In the genomic region with DNA sequence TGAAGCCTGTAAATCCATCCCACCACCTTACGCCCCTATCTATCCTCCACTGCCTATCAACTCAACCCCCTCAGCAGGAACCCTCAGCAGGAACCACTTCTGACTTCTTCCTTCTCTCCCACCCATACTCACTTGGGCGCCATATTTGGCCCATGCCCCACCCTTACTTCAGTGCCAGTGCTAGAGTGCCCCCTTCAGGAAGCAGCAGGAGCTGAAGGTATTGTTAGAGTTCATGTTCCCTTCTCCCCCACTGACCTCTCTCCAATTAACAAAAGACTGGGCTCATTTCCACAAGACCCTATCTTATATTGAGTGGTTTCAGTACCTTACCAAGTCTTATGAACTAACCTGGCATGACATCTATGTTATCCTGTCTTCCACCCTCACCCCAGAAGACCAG, we compare ENCODE assay signal across 29 cellular contexts.
A peak's percentile ranks its signal among the peaks of the same experiment; 100 is the strongest.
DNase-seq lines count a peak whose midpoint lies in the region; TF ChIP-seq lines count a peak whose summit lies in the region.
"Had no signal": no experiment of that assay in that cellular context is flagged by ENCODE, and none has a peak within 500 bp of the region (broad histone marks: within the 10 kb centered on the region; RNA-seq: fewer than 3 reads in every experiment).

No MANE protein-coding gene starts in this region.

- H3K79me2 ChIP-seq in DOHH2 (ENCODE audit: control insufficient read depth, low read length) (no peaks in the 10 kb centered on the region), OCI-LY7 (ENCODE audit: insufficient read depth, low read depth, low read length) (no peaks in the 10 kb centered on the region)
- H3K79me2 ChIP-seq: hepatocyte had no signal

- intact Hi-C loops in OCI-LY7 (cut with micrococcal nuclease; ENCODE audit: unreplicated experiment) = no loop called here

- H3K27me3 ChIP-seq in DOHH2 (ENCODE audit: control insufficient read depth, low read length) = no peaks in the 10 kb centered on the region
- H3K27me3 ChIP-seq: BLaER1 treated with 17β-estradiol and CSF1 and Interleukin-3, amounts not matched to agents 10 nM and 100 nM; esophagus squamous epithelium; hepatocyte; neural progenitor cell had no signal

- no peak overlapping the region for H3K27ac Mint-ChIP-seq in HFFc6
- H3K27ac Mint-ChIP-seq: activated naive CD8-positive, alpha-beta T cell treated with anti-CD3 and anti-CD28 coated beads for 36 hours; neural progenitor cell; stimulated activated effector memory CD8-positive, alpha-beta T cell treated with anti-CD3 and anti-CD28 coated beads, Interleukin-12 subunit alpha, Interleukin-12 subunit beta, amount 100 ng/mL, for 72 hours; T-helper 1 cell treated with Interleukin-12 subunit alpha and Interleukin-12 subunit beta and Interleukin-4 antibody, amounts not matched to agents 30 μg/mL and 1 μg/mL, for 36 hours had no signal

- H3K9me2 ChIP-seq in DOHH2 (replicated peaks; ENCODE audit: control insufficient read depth, low read length) = no peaks in the 10 kb centered on the region
- H3K9me2 ChIP-seq in OCI-LY7 (ENCODE audit: insufficient read depth, low read length) = no peaks in the 10 kb centered on the region

- H3K27ac ChIP-seq in DOHH2 (ENCODE audit: low read depth, low read length) (no peak overlapping the region), OCI-LY7 (ENCODE audit: low read depth, low read length, poor library complexity, severe bottlenecking) (no peak overlapping the region)
- H3K27ac ChIP-seq: BLaER1 treated with 17β-estradiol and CSF1 and Interleukin-3, amounts not matched to agents 10 nM and 100 nM; esophagus squamous epithelium; hepatocyte; neural progenitor cell; SK-N-MC had no signal

- POLR2A ChIA-PET in OCI-LY7 (lab: Charles Lee) = no interaction called here

- DNase-seq in HFFc6 = no peak
- peak; percentile 11 for DNase-seq in OCI-LY7 (ENCODE audit: low spot score)
- no peak for DNase-seq in fibroblast of villous mesenchyme (ENCODE audit: low read depth)
- DNase-seq in activated CD8-positive, alpha-beta memory T cell treated with anti-CD3 and anti-CD28 coated beads, Interleukin-2, amount 50 U/mL, for 48 hours = no peak
- DNase-seq in globus pallidus (ENCODE audit: low spot score) = no peak
- DNase-seq in DMS79 (lab: John Stamatoyannopoulos, UW) = no peak
- DNase-seq: activated CD4-positive, alpha-beta T cell treated with anti-CD3 and anti-CD28 coated beads for 4 hours; activated effector memory CD4-positive, alpha-beta T cell treated with anti-CD3 and anti-CD28 coated beads, Interleukin-2, amount 50 U/mL, for 16 hours; activated naive CD8-positive, alpha-beta T cell treated with anti-CD3 and anti-CD28 coated beads for 36 hours; caudate nucleus; esophagus squamous epithelium; Kasumi-1; NCI-H1048; NCI-H1694 treated with DMSO at 0.1 percent for 48 hours; NCI-H526; NK-92 treated with Interleukin-12 subunit alpha and Interleukin-12 subunit beta, amount 100 ng/mL, for 24 hours; posterior cingulate gyrus; RPMI8226; stimulated activated CD4-positive, alpha-beta T cell treated with anti-CD3 and anti-CD28 coated beads, Interleukin-12 subunit alpha, Interleukin-12 subunit beta, amount 100 ng/mL, for 4 hours; stimulated activated CD4-positive, alpha-beta T cell treated with anti-CD3 and anti-CD28 coated beads, Interleukin-4, amount 100 ng/mL, for 1 hour; trophoblast cell had no signal

- H3K4me2 ChIP-seq in DOHH2 (ENCODE audit: low read length) = no peak overlapping the region
- no peak overlapping the region for H3K4me2 ChIP-seq in OCI-LY7 (ENCODE audit: low read length)
- H3K4me2 ChIP-seq: BLaER1 treated with 17β-estradiol and CSF1 and Interleukin-3, amounts not matched to agents 10 nM and 100 nM; hepatocyte; neural progenitor cell had no signal

- H3K4me1 ChIP-seq in DOHH2 (ENCODE audit: control insufficient read depth, low read length) (no peaks in the 10 kb centered on the region), OCI-LY7 (ENCODE audit: insufficient read depth, low read length, poor library complexity, severe bottlenecking) (no peaks in the 10 kb centered on the region)
- H3K4me1 ChIP-seq: BLaER1 treated with 17β-estradiol and CSF1 and Interleukin-3, amounts not matched to agents 10 nM and 100 nM; esophagus squamous epithelium; HAP-1; neural progenitor cell had no signal

- peak; percentile 21 for TF ChIP-seq CTCF in DOHH2 (IDR thresholded peaks at IDR 0.05; ENCODE audit: low read depth, low read length, poor library complexity, severe bottlenecking)
- TF ChIP-seq CTCF in HFFc6 (IDR thresholded peaks at IDR 0.05) = peak; percentile 25; the same call in 1 of the 2 replicates
- TF ChIP-seq CTCF in OCI-LY7 (conservative IDR thresholded peaks at IDR 0.05; ENCODE audit: low read length) = peak; percentile 62
- TF ChIP-seq CTCF in fibroblast of villous mesenchyme (IDR thresholded peaks at IDR 0.05; ENCODE audit: insufficient read depth, low read depth, low read length) = peak; percentile 8

- H3K9me3 ChIP-seq in DOHH2 (ENCODE audit: control insufficient read depth, insufficient read depth, low read length) (no peaks in the 10 kb centered on the region), OCI-LY7 (ENCODE audit: low read length) (no peaks in the 10 kb centered on the region)
- H3K9me3 ChIP-seq: esophagus squamous epithelium, HAP-1 had no signal

- peaks cover 8% of the 10 kb centered on the region; the same call in 1 of the 2 replicates for H3K36me3 Mint-ChIP-seq in HFFc6 (ENCODE audit: low read depth)
- H3K36me3 Mint-ChIP-seq: activated naive CD8-positive, alpha-beta T cell treated with anti-CD3 and anti-CD28 coated beads for 36 hours; neural progenitor cell; stimulated activated effector memory CD8-positive, alpha-beta T cell treated with anti-CD3 and anti-CD28 coated beads, Interleukin-12 subunit alpha, Interleukin-12 subunit beta, amount 100 ng/mL, for 72 hours had no signal

- H4K20me1 ChIP-seq in DOHH2 (ENCODE audit: control insufficient read depth, insufficient read depth, low read depth, low read length) (no peaks in the 10 kb centered on the region), OCI-LY7 (ENCODE audit: insufficient read depth, low read length) (no peaks in the 10 kb centered on the region)
- H4K20me1 ChIP-seq: BLaER1 treated with 17β-estradiol and CSF1 and Interleukin-3, amounts not matched to agents 10 nM and 100 nM had no signal

- no peak overlapping the region for H2AFZ ChIP-seq in OCI-LY7 (ENCODE audit: low read length)
- H2AFZ ChIP-seq: hepatocyte, neural progenitor cell had no signal

- CTCF ChIA-PET in OCI-LY7 (lab: Charles Lee; ENCODE audit: unreplicated experiment) = no interaction called here

- H3K4me3 ChIP-seq in DOHH2 (ENCODE audit: low read length) = no peak overlapping the region
- H3K4me3 ChIP-seq in OCI-LY7 (ENCODE audit: low read depth, low read length, poor library complexity, severe bottlenecking) = no peak overlapping the region
- H3K4me3 ChIP-seq in fibroblast of villous mesenchyme (ENCODE audit: low read depth, low read length) = no peak overlapping the region
- H3K4me3 ChIP-seq: BLaER1 treated with 17β-estradiol and CSF1 and Interleukin-3, amounts not matched to agents 10 nM and 100 nM; esophagus squamous epithelium; HAP-1; hepatocyte; neural progenitor cell; SK-N-MC had no signal

- H3K36me3 ChIP-seq in DOHH2 (ENCODE audit: control insufficient read depth, low read length) = no peaks in the 10 kb centered on the region
- H3K36me3 ChIP-seq in OCI-LY7 (ENCODE audit: insufficient read depth, low read length) = no peaks in the 10 kb centered on the region
- H3K36me3 ChIP-seq: BLaER1 treated with 17β-estradiol and CSF1 and Interleukin-3, amounts not matched to agents 10 nM and 100 nM; esophagus squamous epithelium; HAP-1; neural progenitor cell had no signal

- no peaks in the 10 kb centered on the region for H3K27me3 Mint-ChIP-seq in HFFc6 (ENCODE audit: insufficient read depth)
- H3K27me3 Mint-ChIP-seq: activated naive CD8-positive, alpha-beta T cell treated with anti-CD3 and anti-CD28 coated beads for 36 hours had no signal

- H3F3A ChIP-seq in DOHH2 (ENCODE audit: control insufficient read depth, insufficient read depth) = no peaks in the 10 kb centered on the region

- H3K4me3 Mint-ChIP-seq in HFFc6 = no peak overlapping the region
- H3K4me3 Mint-ChIP-seq: activated naive CD8-positive, alpha-beta T cell treated with anti-CD3 and anti-CD28 coated beads for 36 hours; neural progenitor cell; stimulated activated effector memory CD8-positive, alpha-beta T cell treated with anti-CD3 and anti-CD28 coated beads, Interleukin-12 subunit alpha, Interleukin-12 subunit beta, amount 100 ng/mL, for 72 hours; T-helper 1 cell treated with Interleukin-12 subunit alpha and Interleukin-12 subunit beta and Interleukin-4 antibody, amounts not matched to agents 30 μg/mL and 1 μg/mL, for 36 hours had no signal

- BruUV-seq in OCI-LY7 (replicated peaks; lab: Mats Ljungman, UMichigan) = no TSS peak

- no peaks in the 10 kb centered on the region for H3K9me3 Mint-ChIP-seq in HFFc6
- H3K9me3 Mint-ChIP-seq: neural progenitor cell had no signal

- peaks cover 11% of the 10 kb centered on the region for H3K4me1 Mint-ChIP-seq in HFFc6 (ENCODE audit: low read depth)
- H3K4me1 Mint-ChIP-seq: activated naive CD8-positive, alpha-beta T cell treated with anti-CD3 and anti-CD28 coated beads for 36 hours; neural progenitor cell; stimulated activated effector memory CD8-positive, alpha-beta T cell treated with anti-CD3 and anti-CD28 coated beads, Interleukin-12 subunit alpha, Interleukin-12 subunit beta, amount 100 ng/mL, for 72 hours had no signal

Comparison
In these comparisons a context has a peak if more than half of its experiments do, and no peak if none do; other contexts are left out.
1. CTCF ChIP-seq: peak in every context shown above with its lines; median percentile 62 in OCI-LY7; 25 in HFFc6; 21 in DOHH2; 8 in fibroblast of villous mesenchyme.